Comparison of ENCODE assay signal across 8 cellular contexts in genomic region chr1:11099310-11100148, GRCh38. TPM values are rescaled to one million over a fixed set of nuclear protein-coding genes. Genes with fewer than 3 reads are reported as not detected.
DNase-seq lines count a peak whose midpoint lies in the region; ATAC-seq, FAIRE-seq and TF ChIP-seq lines count a peak whose summit lies in the region.

TSS of gene EXOSC10 (minus strand) at chr1:11099869. CDS start at chr1:11099831, 38 bp downstream.

- H3K27ac Mint-ChIP-seq in T-helper 17 cell = peak within 1 kb of the TSS; percentile 91
- peak within 1 kb of the TSS; percentile 98 for H3K27ac Mint-ChIP-seq in progenitor cell of endocrine pancreas

- H3K4me3 Mint-ChIP-seq in T-helper 17 cell = peak within 1 kb of the TSS; percentile 97
- peak within 1 kb of the TSS; percentile 94 for H3K4me3 Mint-ChIP-seq in progenitor cell of endocrine pancreas (ENCODE audit: low read depth)

- H3K4me1 ChIP-seq in left ventricle myocardium inferior (peaks cover 23% of the 10 kb centered on the region), upper lobe of right lung (peaks cover 15% of the 10 kb centered on the region)

- TF ChIP-seq CTCF in left ventricle myocardium inferior (IDR thresholded peaks at IDR 0.05; ENCODE audit: borderline replicate concordance) (no peak), progenitor cell of endocrine pancreas (IDR thresholded peaks at IDR 0.05; ENCODE audit: unreplicated experiment) (no peak), upper lobe of right lung (IDR thresholded peaks at IDR 0.05) (no peak)

- peaks cover 3% of the 10 kb centered on the region for H3K36me3 Mint-ChIP-seq in T-helper 17 cell (ENCODE audit: low read depth)
- H3K36me3 Mint-ChIP-seq in progenitor cell of endocrine pancreas (ENCODE audit: insufficient read depth) = peaks cover 3% of the 10 kb centered on the region

- peak within 1 kb of the TSS; percentile 82 for H3K27ac ChIP-seq in left ventricle myocardium inferior (replicated peaks)
- H3K27ac ChIP-seq in upper lobe of right lung = peak within 1 kb of the TSS; percentile 90

- intact Hi-C loops in left ventricle myocardium inferior (cut with micrococcal nuclease) = no loop called here
- intact Hi-C loops in upper lobe of right lung (cut with DNase I) = no loop called here

- no peaks in the 10 kb centered on the region for H3K27me3 Mint-ChIP-seq in T-helper 17 cell
- H3K27me3 Mint-ChIP-seq in progenitor cell of endocrine pancreas = no peaks in the 10 kb centered on the region

- H3K27me3 ChIP-seq in left ventricle myocardium inferior (ENCODE audit: low read depth) = no peaks in the 10 kb centered on the region
- H3K27me3 ChIP-seq in upper lobe of right lung = no peaks in the 10 kb centered on the region

- peaks cover 35% of the 10 kb centered on the region for H3K36me3 ChIP-seq in left ventricle myocardium inferior
- peaks cover 22% of the 10 kb centered on the region for H3K36me3 ChIP-seq in upper lobe of right lung

- no peaks in the 10 kb centered on the region for H3K9me3 Mint-ChIP-seq in progenitor cell of endocrine pancreas (ENCODE audit: low read depth)

- TF ChIP-seq POLR2A in GM12891 (IDR thresholded peaks at IDR 0.05; ENCODE audit: low read depth, low read length) = peak; percentile 78

- H3K4me1 Mint-ChIP-seq in T-helper 17 cell (peaks cover 8% of the 10 kb centered on the region), progenitor cell of endocrine pancreas (ENCODE audit: low read depth) (peaks cover 3% of the 10 kb centered on the region)

- DNase-seq in GM12891 (ENCODE audit: insufficient read length, low spot score) = peak; percentile 94
- DNase-seq in NCI-H1694 (lab: John Stamatoyannopoulos, UW) = peak; percentile 70
- DNase-seq in T-helper 17 cell = peak; percentile 93 to 97 (median 95)
- DNase-seq in amygdala (lab: John Stamatoyannopoulos, UW) = peak; percentile 12 to 93 (median 82)
- peak; percentile 94 for DNase-seq in left ventricle myocardium inferior
- DNase-seq in progenitor cell of endocrine pancreas (ENCODE audit: low spot score, unreplicated experiment) = peak; percentile 93
- DNase-seq in upper lobe of right lung = peak; percentile 97

- H3K9me3 ChIP-seq in T-helper 17 cell (ENCODE audit: control insufficient read depth, low read length, poor library complexity, severe bottlenecking) (no peaks in the 10 kb centered on the region), left ventricle myocardium inferior (replicated peaks) (no peaks in the 10 kb centered on the region), upper lobe of right lung (no peaks in the 10 kb centered on the region)

- peak; percentile 80 for ATAC-seq in HG02870 (IDR thresholded peaks at IDR 0.05; ENCODE audit: unreplicated experiment)
- peak; percentile 98 for ATAC-seq in T-helper 17 cell
- ATAC-seq in upper lobe of right lung = peak; percentile 98

- H3K4me3 ChIP-seq in left ventricle myocardium inferior = peak within 1 kb of the TSS; percentile 86
- H3K4me3 ChIP-seq in upper lobe of right lung = peak within 1 kb of the TSS; percentile 93

- FAIRE-seq in GM12891 (lab: Jason Lieb, UNC) = peak; percentile 95

TF ChIP-seq in GM12891, 5 proteins besides CTCF, POLR2A, EP300 and RAD21:
- TF ChIP-seq TAF1 (IDR thresholded peaks at IDR 0.05; ENCODE audit: low read depth, low read length) (peak; percentile 89), POU2F2 (IDR thresholded peaks at IDR 0.05; ENCODE audit: low read depth, low read length) (no peak), PAX5 (IDR thresholded peaks at IDR 0.05; ENCODE audit: insufficient read depth, low read length, severe bottlenecking) (no peak), SPI1 (IDR thresholded peaks at IDR 0.05; ENCODE audit: low read depth, low read length) (no peak), POLR2AphosphoS5 (IDR thresholded peaks at IDR 0.05; ENCODE audit: low read depth, low read length) (peak; percentile 70; the same call in 1 of the 2 replicates)

RNA-seq across cellular contexts. Expression of gene EXOSC10, which starts in this region (rescaled TPM):
- polyA plus RNA-seq in GM12891 (2012; ENCODE audit: low read depth, missing spikeins) = 39.0 TPM
- total RNA-seq in T-helper 17 cell (10 to 100 TPM; 73.8 to 82.7 TPM), left ventricle myocardium inferior (17.1 TPM), progenitor cell of endocrine pancreas (95.4 and 104 TPM in 2 replicates), upper lobe of right lung (50.9 TPM)

Comparison
In these comparisons a context has a peak if more than half of its experiments do, and no peak if none do; other contexts are left out.
1. Peak in every context shown above with its lines: DNase-seq, ATAC-seq, H3K4me3 ChIP-seq and H3K27ac ChIP-seq.